In the genomic region with DNA sequence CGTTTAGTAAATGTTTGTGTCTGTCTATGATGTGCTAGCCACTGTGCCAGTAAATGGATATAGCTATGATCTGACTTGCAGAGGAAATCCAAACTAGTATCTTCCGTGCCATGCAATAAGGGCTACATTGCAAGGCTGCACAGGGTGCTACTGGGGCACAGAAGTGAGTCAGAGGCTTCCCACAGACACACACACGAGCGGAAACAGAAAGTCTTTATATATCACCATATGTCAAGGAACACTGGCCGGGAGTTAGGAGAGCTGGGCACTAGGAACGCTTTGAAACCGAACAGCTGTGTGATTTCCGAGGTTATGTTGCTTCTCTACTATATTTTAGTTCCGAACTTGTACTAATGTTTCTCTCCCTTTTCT, we compare ENCODE assay signal across 1 cellular context.
TF ChIP-seq lines count a peak whose summit lies in the region.

No MANE protein-coding gene starts in this region.

TF ChIP-seq in endothelial cell of umbilical vein, 7 proteins besides CTCF, POLR2A, EP300 and RAD21:
- TF ChIP-seq FOS (IDR thresholded peaks at IDR 0.05; ENCODE audit: borderline replicate concordance, insufficient read depth, low read length) = peak; percentile 22
TF ChIP-seq in endothelial cell of umbilical vein: peak in this region for 1; not testable (repeated sequence) for 6.
